ENCODE assay signal across 8 cellular contexts in the genomic region with DNA sequence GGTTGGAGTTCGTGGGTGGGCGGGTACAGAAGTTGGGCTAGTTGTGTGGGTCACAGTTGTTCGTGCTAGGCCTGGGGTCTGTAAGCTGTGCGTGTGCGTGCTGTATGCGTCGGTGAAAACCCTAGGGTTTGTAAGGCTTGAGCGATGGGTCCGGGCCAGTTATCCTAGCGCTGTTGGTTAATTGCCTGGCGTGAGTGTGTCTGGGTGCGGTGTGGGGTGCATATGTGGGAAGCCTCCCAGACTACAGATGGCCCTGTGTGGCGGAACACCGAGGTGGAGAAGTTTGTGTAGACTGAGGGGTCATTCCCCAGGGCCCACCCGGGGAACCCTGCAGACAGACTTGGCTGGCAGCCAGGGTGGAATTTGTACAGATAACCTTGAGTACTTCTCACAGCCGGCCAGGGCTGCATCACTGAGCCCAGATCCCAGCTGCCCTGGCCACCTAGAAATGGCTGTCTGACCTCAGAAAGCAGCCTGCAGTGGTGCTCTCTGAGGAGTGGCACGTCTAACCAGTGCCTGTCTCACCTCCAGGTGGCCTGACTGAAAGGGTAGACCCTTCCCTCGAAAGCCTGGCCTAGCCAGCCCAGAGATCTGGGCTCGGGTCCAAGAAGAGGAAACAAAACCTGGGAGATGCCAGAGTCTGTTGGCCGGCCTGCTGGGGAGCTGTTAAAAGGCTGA. TPM values are rescaled to one million over a fixed set of nuclear protein-coding genes. Genes with fewer than 3 reads are reported as not detected.
A peak's percentile ranks its signal among the peaks of the same experiment; 100 is the strongest.
DNase-seq lines count a peak whose midpoint lies in the region; ATAC-seq and TF ChIP-seq lines count a peak whose summit lies in the region.

No MANE protein-coding gene starts in this region.

- H3K27me3 ChIP-seq in tibial nerve, result no peaks in the 10 kb centered on the region

- no peak for TF ChIP-seq POLR2A in tibial nerve (IDR thresholded peaks at IDR 0.05)

- H3K9me3 ChIP-seq in tibial nerve, result no peaks in the 10 kb centered on the region

- H3K27ac Mint-ChIP-seq in memory B cell, result peak overlapping the region; percentile 90

- POLR2A ChIA-PET in RWPE1 (lab: Yijun Ruan, JAX; ENCODE audit: low non-redundant PET), result interaction anchor here (0.6 kb wide), 1 partner anchor 178 kb away, joined by 4 read pairs; no protein-coding TSS in a partner anchor

- peaks cover 0 to 18% (median 0%) of the 10 kb centered on the region in 3 donors for H3K36me3 ChIP-seq in tibial nerve

- DNase-seq in ELF-1 (ENCODE audit: low read depth, low spot score) (peak; percentile 65), KBM-7 (peak; percentile 45), RWPE1 (ENCODE audit: low spot score) (peak; percentile 66), memory B cell (ENCODE audit: low spot score in 2 of 2) (peak; percentile 23 to 38), tibial nerve (ENCODE audit: low spot score in 2 of 2) (peak; percentile 38)
- DNase-seq in effector CD8-positive, alpha-beta T cell (lab: John Stamatoyannopoulos, UW), result peak; percentile 29

- peaks cover 0 to 45% (median 19%) of the 10 kb centered on the region in 4 donors for H3K4me1 ChIP-seq in tibial nerve

- H3K36me3 Mint-ChIP-seq in memory B cell, result peaks cover 4% of the 10 kb centered on the region

- H3K27ac ChIP-seq in RWPE1 (peak overlapping the region; percentile 81), tibial nerve (peak overlapping the region; percentile 97 to 99 (median 98))

- H3K4me1 Mint-ChIP-seq in memory B cell, result peaks cover 30% of the 10 kb centered on the region

- CTCF ChIA-PET in RWPE1 (lab: Yijun Ruan, JAX), result interaction anchor here (0.5 to 1.1 kb wide), 5 partner anchors 25 to 359 kb away, joined by 3 to 8 read pairs (median 4); a partner anchor contains a TSS

- H3K27me3 Mint-ChIP-seq in memory B cell, result no peaks in the 10 kb centered on the region

- no peaks in the 10 kb centered on the region for H3K9me3 Mint-ChIP-seq in memory B cell

- 1 to 3% methylated on average over 17 to 20 of the region's 20 CpGs for WGBS in tibial nerve, 2 donors

- in situ Hi-C loops in KBM-7 (cut with MboI; ENCODE audit: low pct_unique_long_range_greater_than_20kb, low sequenced_read_pairs), result no loop called here

- peak overlapping the region; percentile 86 for H3K4me3 Mint-ChIP-seq in memory B cell

- no peak for TF ChIP-seq EP300 in tibial nerve (IDR thresholded peaks at IDR 0.05)

- TF ChIP-seq CTCF in RWPE1 (conservative IDR thresholded peaks at IDR 0.05; ENCODE audit: low read depth) (no peak), tibial nerve (IDR thresholded peaks at IDR 0.05) (no peak)

- ATAC-seq in memory B cell (ENCODE audit: low read depth), result peak; percentile 0
- ATAC-seq in HG02885 (IDR thresholded peaks at IDR 0.05; ENCODE audit: poor library complexity, unreplicated experiment), result no peak
- ATAC-seq in GM21786 (IDR thresholded peaks at IDR 0.05; ENCODE audit: unreplicated experiment), result no peak

- H3K4me3 ChIP-seq in tibial nerve, result peak overlapping the region; percentile 82 to 98 (median 92)

RNA-seq across cellular contexts. Expression of a gene that starts 1.8 kb away (rescaled TPM):
- total RNA-seq in tibial nerve, result 10 to 100 TPM; 13.2 to 27.7 (median 19.6) TPM

RNA-seq across cellular contexts. Expression of a gene that starts 30.4 kb away (rescaled TPM):
- total RNA-seq in tibial nerve, result 10 to 100 TPM; 44.6 to 62.7 (median 53.3) TPM

RNA-seq across cellular contexts. Expression of a gene that starts 33.9 kb away (rescaled TPM):
- 100 to 1,000 TPM; 140 to 245 (median 219) TPM for total RNA-seq in tibial nerve
